In genomic region chr9:14246951-14247350, GRCh38 we compare ENCODE assay signal across 23 cellular contexts.
DNase-seq lines count a peak whose midpoint lies in the region; ATAC-seq and TF ChIP-seq lines count a peak whose summit lies in the region.
"Had no signal": no experiment of that assay in that cellular context is flagged by ENCODE, and none has a peak within 500 bp of the region (broad histone marks: within the 10 kb centered on the region; RNA-seq: fewer than 3 reads in every experiment).

No MANE protein-coding gene starts in this region.

- no peak overlapping the region for H3K4me3 ChIP-seq in SJCRH30
- no peak overlapping the region for H3K4me3 ChIP-seq in gastroesophageal sphincter

- H3K27me3 Mint-ChIP-seq in stimulated activated memory B cell treated with anti-CD40 and anti-IgM and Interleukin-4, amounts not matched to agents 10 μg/mL and 1 μg/mL and 100 μg/mL, for 72 hours = peaks cover 9% of the 10 kb centered on the region

- no peak for TF ChIP-seq POLR2A in gastroesophageal sphincter (IDR thresholded peaks at IDR 0.05)

- H3K27ac ChIP-seq in SJCRH30 = peak overlapping the region; percentile 57
- no peak overlapping the region for H3K27ac ChIP-seq in gastroesophageal sphincter

- peaks cover 34% of the 10 kb centered on the region for H3K4me1 ChIP-seq in SJCRH30
- H3K4me1 ChIP-seq in gastroesophageal sphincter = peaks cover 2 to 53% (median 8%) of the 10 kb centered on the region in 3 donors

- peaks cover 4% of the 10 kb centered on the region for H3K9me3 Mint-ChIP-seq in stimulated activated memory B cell treated with anti-CD40 and anti-IgM and Interleukin-4, amounts not matched to agents 10 μg/mL and 1 μg/mL and 100 μg/mL, for 72 hours
- H3K9me3 Mint-ChIP-seq: CD8-positive, alpha-beta memory T cell had no signal

- no peaks in the 10 kb centered on the region for H3K36me3 Mint-ChIP-seq in stimulated activated memory B cell treated with anti-CD40 and anti-IgM and Interleukin-4, amounts not matched to agents 10 μg/mL and 1 μg/mL and 100 μg/mL, for 72 hours
- H3K36me3 Mint-ChIP-seq: CD8-positive, alpha-beta memory T cell had no signal

- TF ChIP-seq EP300 in gastroesophageal sphincter (IDR thresholded peaks at IDR 0.05) = no peak

- H3K27ac Mint-ChIP-seq in stimulated activated memory B cell treated with anti-CD40 and anti-IgM and Interleukin-4, amounts not matched to agents 10 μg/mL and 1 μg/mL and 100 μg/mL, for 72 hours = no peak overlapping the region
- H3K27ac Mint-ChIP-seq: CD8-positive, alpha-beta memory T cell had no signal

- H3K4me1 Mint-ChIP-seq in stimulated activated memory B cell treated with anti-CD40 and anti-IgM and Interleukin-4, amounts not matched to agents 10 μg/mL and 1 μg/mL and 100 μg/mL, for 72 hours = no peaks in the 10 kb centered on the region
- H3K4me1 Mint-ChIP-seq: CD8-positive, alpha-beta memory T cell had no signal

- H3K9me3 ChIP-seq in SJCRH30 (replicated peaks) = no peaks in the 10 kb centered on the region
- H3K9me3 ChIP-seq in gastroesophageal sphincter = no peaks in the 10 kb centered on the region

- ATAC-seq in gastroesophageal sphincter = peak; percentile 14
- peak; percentile 25 for ATAC-seq in stimulated activated memory B cell treated with anti-CD40 and anti-IgM and Interleukin-4, amounts not matched to agents 10 μg/mL and 1 μg/mL and 100 μg/mL, for 72 hours
- ATAC-seq: Panc1 had no signal

- TF ChIP-seq CTCF in gastroesophageal sphincter (IDR thresholded peaks at IDR 0.05) = no peak

- DNase-seq in NCI-H82 (lab: John Stamatoyannopoulos, UW) (peak; percentile 21), NCI-H82 treated with DMSO at 0.1 percent for 48 hours (lab: John Stamatoyannopoulos, UW; ENCODE audit: unreplicated experiment) (no peak), SJCRH30 (peak in 1 of 2 experiments; percentile 30), SK-N-DZ (ENCODE audit: low spot score) (no peak), cerebellar nuclear complex (lab: John Stamatoyannopoulos, UW) (no peak)
- DNase-seq: 8988T; AML-193; Calu3; CD8-positive, alpha-beta memory T cell; DMS153; GOT3; MM.1S; NCI-H1048; NCI-H1417 treated with DMSO at 0.1 percent for 48 hours; NCI-H187; NCI-H2107; NCI-H226; NCI-H510A treated with DMSO at 0.1 percent for 48 hours; NCI-H748 treated with DMSO at 0.1 percent for 48 hours; SIG-M5 had no signal

- H3K36me3 ChIP-seq in SJCRH30 = no peaks in the 10 kb centered on the region
- H3K36me3 ChIP-seq in gastroesophageal sphincter = no peaks in the 10 kb centered on the region

- H3K27me3 ChIP-seq in SJCRH30 (no peaks in the 10 kb centered on the region), gastroesophageal sphincter (no peaks in the 10 kb centered on the region)

- H3K4me3 Mint-ChIP-seq in stimulated activated memory B cell treated with anti-CD40 and anti-IgM and Interleukin-4, amounts not matched to agents 10 μg/mL and 1 μg/mL and 100 μg/mL, for 72 hours = no peak overlapping the region
- H3K4me3 Mint-ChIP-seq: CD8-positive, alpha-beta memory T cell had no signal

- WGBS in gastroesophageal sphincter (ENCODE audit: low coverage in 1 of 2), 2 donors = 78% methylated on average over 1 of the region's 1 CpG; no CpG with 5 or more reads in 1 of the 2 donors
